ENCODE assay signal across 17 cellular contexts in genomic region chr6:143023695-143024094, GRCh38. TPM values are rescaled to one million over a fixed set of nuclear protein-coding genes. Genes with fewer than 3 reads are reported as not detected.
DNase-seq lines count a peak whose midpoint lies in the region; ATAC-seq and TF ChIP-seq lines count a peak whose summit lies in the region.
"Had no signal": no experiment of that assay in that cellular context is flagged by ENCODE, and none has a peak within 500 bp of the region (broad histone marks: within the 10 kb centered on the region; RNA-seq: fewer than 3 reads in every experiment).

No MANE protein-coding gene starts in this region.

- H2AFZ ChIP-seq in GM23338 (no peak overlapping the region), trophoblast cell (ENCODE audit: insufficient read depth, low read length, poor library complexity) (no peak overlapping the region)

- H3K23ac ChIP-seq in trophoblast cell (ENCODE audit: low read length) = no peak overlapping the region

- POLR2A ChIA-PET in WTC11 (lab: Charles Lee) = no interaction called here

- H3K4me1 ChIP-seq in GM23338 (ENCODE audit: insufficient read depth) = no peaks in the 10 kb centered on the region
- H3K4me1 ChIP-seq in trophoblast cell (ENCODE audit: control insufficient read depth in 1 of 2, insufficient read depth in 2 of 2, low read length in 2 of 2) = no peaks in the 10 kb centered on the region
- H3K4me1 ChIP-seq in sigmoid colon = peaks cover 0 to 4% (median 0%) of the 10 kb centered on the region in 4 donors
- H3K4me1 ChIP-seq: BE2C, Caco-2 had no signal

- H3K4me3 ChIP-seq in GM23338 = no peak overlapping the region
- H3K4me3 ChIP-seq in trophoblast cell (ENCODE audit: low read depth, low read length) = no peak overlapping the region
- no peak overlapping the region for H3K4me3 ChIP-seq in sigmoid colon

- H3K9me3 ChIP-seq in trophoblast cell (ENCODE audit: insufficient read depth, low read depth, low read length) (no peaks in the 10 kb centered on the region), sigmoid colon (no peaks in the 10 kb centered on the region)
- H3K9me3 ChIP-seq: BE2C, Caco-2 had no signal

- no peak for DNase-seq in GM23338 (ENCODE audit: low spot score)
- peak; percentile 52 for DNase-seq in M059J (ENCODE audit: low read depth)
- no peak for DNase-seq in WTC11 (ENCODE audit: low spot score)
- DNase-seq in trophoblast cell = peak; percentile 23 to 25
- DNase-seq in sigmoid colon = no peak
- DNase-seq in activated naive CD4-positive, alpha-beta T cell treated with anti-CD3 and anti-CD28 coated beads, Interleukin-2, amount 50 U/mL, for 16 hours = no peak
- DNase-seq in ACHN = no peak
- DNase-seq: BE2C; C1 segment of cervical spinal cord; Caco-2; CD4-positive, alpha-beta T cell; GDM1; H9; IMR-90; KBM-7 had no signal

- TF ChIP-seq EP300 in sigmoid colon (IDR thresholded peaks at IDR 0.05) = no peak

- H3K4me2 ChIP-seq in GM23338 = no peak overlapping the region
- no peak overlapping the region for H3K4me2 ChIP-seq in trophoblast cell (ENCODE audit: low read length)

- H3K4me1 Mint-ChIP-seq in GM23338 (no peaks in the 10 kb centered on the region), WTC11 (no peaks in the 10 kb centered on the region)

- no peak overlapping the region for H3K27ac Mint-ChIP-seq in GM23338
- H3K27ac Mint-ChIP-seq in WTC11 = no peak overlapping the region
- H3K27ac Mint-ChIP-seq: CD4-positive, alpha-beta T cell; H9 had no signal

- H3K27me3 Mint-ChIP-seq in GM23338 (ENCODE audit: insufficient read depth, low read depth, poor library complexity) (peaks cover 1% of the 10 kb centered on the region), WTC11 (ENCODE audit: low read depth) (no peaks in the 10 kb centered on the region)
- H3K27me3 Mint-ChIP-seq: CD4-positive, alpha-beta T cell had no signal

- TF ChIP-seq CTCF in GM23338 (conservative IDR thresholded peaks at IDR 0.05; ENCODE audit: low read depth in 2 of 2) (no peak), WTC11 (IDR thresholded peaks at IDR 0.05) (no peak), sigmoid colon (IDR thresholded peaks at IDR 0.05) (no peak)

- H3K36me3 ChIP-seq in GM23338 (ENCODE audit: insufficient read depth) (no peaks in the 10 kb centered on the region), trophoblast cell (ENCODE audit: control insufficient read depth in 1 of 2, insufficient read depth in 2 of 2, low read length in 2 of 2) (no peaks in the 10 kb centered on the region), sigmoid colon (no peaks in the 10 kb centered on the region)
- H3K36me3 ChIP-seq: BE2C had no signal

- H2AK5ac ChIP-seq in trophoblast cell (ENCODE audit: low read length) = peak overlapping the region; percentile 54

- no peaks in the 10 kb centered on the region for H3K79me1 ChIP-seq in trophoblast cell (ENCODE audit: low read length)

- ATAC-seq in GM23338 (0 out of 3 replicates have a peak, but pooled peaks have one; percentile 24), WTC11 (peak; percentile 50; the same call in 1 of the 2 replicates), GM21576 (IDR thresholded peaks at IDR 0.05; ENCODE audit: unreplicated experiment) (no peak)

- H3K79me2 ChIP-seq in GM23338 (replicated peaks; ENCODE audit: insufficient read depth) (no peaks in the 10 kb centered on the region), trophoblast cell (ENCODE audit: control insufficient read depth, insufficient read depth, low read length, poor library complexity) (no peaks in the 10 kb centered on the region)

- in situ Hi-C loops in ACHN (cut with HindIII; ENCODE audit: low pct_ligation_motif_present, low pct_unique_long_range_greater_than_20kb, low sequenced_read_pairs) = no loop called here

- no CpG with 5 or more reads among the region's 1 CpG for WGBS in trophoblast cell (ENCODE audit: extremely low coverage, insufficient coverage, insufficient read length)
- 89 to 91% methylated on average over 1 of the region's 1 CpG for WGBS in sigmoid colon, 2 donors

- no peak overlapping the region for H3K4me3 Mint-ChIP-seq in GM23338
- H3K4me3 Mint-ChIP-seq in WTC11 = no peak overlapping the region
- H3K4me3 Mint-ChIP-seq: CD4-positive, alpha-beta T cell; H9 had no signal

- intact Hi-C loops in sigmoid colon (cut with DNase I) = no loop called here

- no peak overlapping the region for H3K14ac ChIP-seq in trophoblast cell (ENCODE audit: low read length)

- no peak overlapping the region for H3K9ac ChIP-seq in trophoblast cell (ENCODE audit: low read length)

- no peak overlapping the region for H3K18ac ChIP-seq in trophoblast cell (ENCODE audit: low read length)

- TF ChIP-seq POLR2A in sigmoid colon (IDR thresholded peaks at IDR 0.05) = no peak

- no peak overlapping the region for H3K4ac ChIP-seq in trophoblast cell (ENCODE audit: low read depth, low read length)

- no peaks in the 10 kb centered on the region for H3F3A ChIP-seq in GM23338 (replicated peaks; ENCODE audit: low read depth)

- H3K36me3 Mint-ChIP-seq in GM23338 (ENCODE audit: low read depth) = no peaks in the 10 kb centered on the region
- H3K36me3 Mint-ChIP-seq in WTC11 = no peaks in the 10 kb centered on the region

- CTCF ChIA-PET in WTC11 (lab: Charles Lee) = interaction anchor here (4.9 kb wide), 1 partner anchor 550 kb away, joined by 35 read pairs; no protein-coding TSS in a partner anchor

- no peaks in the 10 kb centered on the region for H3K9me2 ChIP-seq in GM23338 (ENCODE audit: insufficient read depth)

- no peak overlapping the region for H4K8ac ChIP-seq in trophoblast cell (ENCODE audit: low read depth, low read length)

- no peak overlapping the region for H2BK12ac ChIP-seq in trophoblast cell (ENCODE audit: low read length)

- H2BK120ac ChIP-seq in trophoblast cell (ENCODE audit: insufficient read depth, low read length, poor library complexity) = no peak overlapping the region

- H4K12ac ChIP-seq in trophoblast cell (ENCODE audit: low read depth, low read length) = no peak overlapping the region

- H3K9me3 Mint-ChIP-seq in GM23338 (no peaks in the 10 kb centered on the region), WTC11 (peaks cover 8% of the 10 kb centered on the region)
- H3K9me3 Mint-ChIP-seq: H9 had no signal

- H4K91ac ChIP-seq in trophoblast cell (ENCODE audit: low read depth, low read length) = no peak overlapping the region

- no peak overlapping the region for H2BK5ac ChIP-seq in trophoblast cell (ENCODE audit: low read depth, low read length, poor library complexity)

- H3K27me3 ChIP-seq in GM23338 (ENCODE audit: insufficient read depth) = no peaks in the 10 kb centered on the region
- H3K27me3 ChIP-seq in trophoblast cell (ENCODE audit: insufficient read depth, low read length) = no peaks in the 10 kb centered on the region
- no peaks in the 10 kb centered on the region for H3K27me3 ChIP-seq in sigmoid colon
- H3K27me3 ChIP-seq: BE2C had no signal

- H3K27ac ChIP-seq in GM23338 (ENCODE audit: low read depth) = no peak overlapping the region
- no peak overlapping the region for H3K27ac ChIP-seq in trophoblast cell (ENCODE audit: low read depth, low read length)
- no peak overlapping the region for H3K27ac ChIP-seq in sigmoid colon
- H3K27ac ChIP-seq: HL-60 had no signal

- no peaks in the 10 kb centered on the region for H4K20me1 ChIP-seq in GM23338 (replicated peaks; ENCODE audit: insufficient read depth)

TF ChIP-seq in GM23338, 12 proteins besides CTCF, POLR2A, EP300 and RAD21:
- no peak for TF ChIP-seq EZH2phosphoT487 (IDR thresholded peaks at IDR 0.05; ENCODE audit: unreplicated experiment)
- no peak for TF ChIP-seq EZH2 (IDR thresholded peaks at IDR 0.05; ENCODE audit: low read depth, unreplicated experiment)
- TF ChIP-seq JUNB (IDR thresholded peaks at IDR 0.05; ENCODE audit: unreplicated experiment) = no peak
- TF ChIP-seq ZNF114 (CRISPR knock-in tag; IDR thresholded peaks at IDR 0.05) = no peak
- TF ChIP-seq NANOG (IDR thresholded peaks at IDR 0.05; ENCODE audit: borderline replicate concordance) = no peak
- TF ChIP-seq CREB1 (CRISPR knock-in tag; IDR thresholded peaks at IDR 0.05; ENCODE audit: low read depth) = no peak
- no peak for TF ChIP-seq ETS1 (IDR thresholded peaks at IDR 0.05)
TF ChIP-seq in GM23338: peak in this region for 0.

TF ChIP-seq in WTC11, 78 proteins besides CTCF, POLR2A, EP300 and RAD21 (continues in another document):
- no peak for TF ChIP-seq AFF4 (CRISPR knock-in tag; IDR thresholded peaks at IDR 0.05; ENCODE audit: borderline replicate concordance)

RNA-seq across cellular contexts. Expression of gene AIG1, which starts 37.0 kb away (rescaled TPM):
- total RNA-seq in GM23338 (2014; rRNA removed; shearing (Covaris generic)) = 65.2 and 68.7 TPM in 2 replicates
- 84.7 and 88.4 TPM in 2 replicates for polyA plus RNA-seq in GM23338 (2016; fragmentation: Nextera tagmentation; extraction: Ambion mirVana)
- total RNA-seq in M059J (2014; rRNA removed; shearing (Covaris generic)) = 175 and 176 TPM in 2 replicates
- total RNA-seq in WTC11 (2021) = 38.8 to 44.0 TPM (median 39.3 TPM) in 3 replicates
- 57.5 and 61.3 TPM in 2 replicates for polyA plus RNA-seq in trophoblast cell (2013)
- 10 to 100 TPM; 20.6 to 30.7 (median 23.4) TPM for total RNA-seq in sigmoid colon
- polyA plus RNA-seq in sigmoid colon = 10 to 100 TPM; 10.9 to 19.3 (median 12.6) TPM

Comparison
In these comparisons a context has a peak if more than half of its experiments do, and no peak if none do; other contexts are left out.
1. DNase-seq: peak in M059J (single experiment) and trophoblast cell (2 of 2); none in GM23338 (single experiment), WTC11 (single experiment), sigmoid colon (single experiment), activated naive CD4-positive, alpha-beta T cell treated with anti-CD3 and anti-CD28 coated beads, Interleukin-2, amount 50 U/mL, for 16 hours (single experiment) and ACHN (single experiment).